ENCODE assay signal across 13 cellular contexts in the genomic region with DNA sequence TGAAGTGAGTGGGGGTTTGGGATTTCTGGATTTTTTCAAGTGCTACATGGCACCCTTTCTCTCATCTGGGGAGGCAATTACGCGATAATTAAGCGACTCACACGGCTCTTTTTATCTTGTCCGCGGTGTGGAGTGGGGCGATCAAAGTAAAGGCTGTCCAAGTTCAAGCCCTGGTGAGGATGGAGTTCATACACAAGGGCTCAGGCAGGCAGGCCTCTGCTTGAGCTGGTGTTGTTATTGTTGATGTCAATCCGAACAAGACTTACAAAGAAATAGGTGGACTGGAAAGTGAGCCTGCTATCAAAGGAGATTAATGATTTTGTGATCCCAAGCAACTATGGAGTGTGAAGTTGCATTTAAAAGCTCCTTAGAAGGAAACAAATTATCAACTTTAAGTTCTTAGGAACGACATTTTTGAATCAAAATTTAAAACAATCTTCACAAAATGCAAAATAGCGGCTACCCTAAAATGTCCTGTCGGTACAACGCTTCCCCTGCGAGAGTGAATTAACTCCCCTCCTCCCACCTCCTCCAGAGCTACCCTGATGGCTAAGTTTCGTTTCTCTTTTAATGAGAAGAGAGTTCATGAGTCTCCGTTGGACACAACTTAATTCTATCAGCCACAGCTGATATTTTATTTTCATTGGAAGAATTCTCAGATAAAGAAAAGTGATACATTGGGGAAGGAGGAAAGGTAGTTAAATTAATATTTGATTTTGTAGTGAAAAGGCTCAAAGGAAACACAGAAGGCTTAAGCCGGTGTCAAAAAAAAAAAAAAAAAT. TPM values are rescaled to one million over a fixed set of nuclear protein-coding genes. Genes with fewer than 3 reads are reported as not detected.
DNase-seq lines count a peak whose midpoint lies in the region; ATAC-seq and TF ChIP-seq lines count a peak whose summit lies in the region.
"Had no signal": no experiment of that assay in that cellular context is flagged by ENCODE, and none has a peak within 500 bp of the region (broad histone marks: within the 10 kb centered on the region; RNA-seq: fewer than 3 reads in every experiment).

No MANE protein-coding gene starts in this region.

- H3K18ac ChIP-seq in H9 (ENCODE audit: insufficient read length, low read depth, low read length) = no peak overlapping the region

- TF ChIP-seq POLR2A in prostate gland (IDR thresholded peaks at IDR 0.05) = no peak

- peaks cover 0 to 6% of the 10 kb centered on the region in 2 experiments; a peak in 2 of 5 replicates for H3K9me3 Mint-ChIP-seq in H9

- no peak overlapping the region for H4K5ac ChIP-seq in H9 (ENCODE audit: insufficient read length, low read depth, low read length)

- WGBS in H9 (ENCODE audit: extremely low coverage, insufficient read length, low lambda C conversion rate) = no CpG with 5 or more reads among the region's 16 CpGs
- whole genome bisulfite sequencing in prostate gland = 6% methylated on average over 16 of the region's 16 CpGs

- H3K27me3 Mint-ChIP-seq in H9 (ENCODE audit: low read depth) = peaks cover 99% of the 10 kb centered on the region

- TF ChIP-seq CTCF in H9 (conservative IDR thresholded peaks at IDR 0.05) (no peak), prostate gland (IDR thresholded peaks at IDR 0.05) (no peak)

- intact Hi-C loops in prostate gland (cut with DNase I) = no loop called here

- H3K14ac ChIP-seq in H9 (ENCODE audit: insufficient read depth, low read length) = no peak overlapping the region

- H2BK5ac ChIP-seq in H9 (ENCODE audit: insufficient read length, low read length) = no peak overlapping the region

- no peaks in the 10 kb centered on the region for H4K20me1 ChIP-seq in H9 (ENCODE audit: control insufficient read depth, insufficient read depth, insufficient read length)

- no peak overlapping the region for H3K9ac ChIP-seq in H9 (ENCODE audit: extremely low read depth, insufficient read length, low read length)
- peak overlapping the region; percentile 62 to 69 for H3K9ac ChIP-seq in duodenal mucosa (ENCODE audit: low read depth in 1 of 2, low read length in 2 of 2)
- H3K9ac ChIP-seq: GM23248 had no signal

- H2AK5ac ChIP-seq in H9 (ENCODE audit: insufficient read length, low read length) = no peak overlapping the region

- H3K4me3 Mint-ChIP-seq in H9 = peak overlapping the region in 1 of 2 experiments; percentile 78; a peak in 4 of 5 replicates

- no peak overlapping the region for H3K27ac Mint-ChIP-seq in H9

- no peaks in the 10 kb centered on the region for H3K9me3 ChIP-seq in H9 (ENCODE audit: control insufficient read depth, low read depth, low read length)
- H3K9me3 ChIP-seq in duodenal mucosa (ENCODE audit: control insufficient read depth in 1 of 2, low read length in 2 of 2) = no peaks in the 10 kb centered on the region
- H3K9me3 ChIP-seq in prostate gland = no peaks in the 10 kb centered on the region
- H3K9me3 ChIP-seq: testis had no signal

- H2BK120ac ChIP-seq in H9 (ENCODE audit: low read depth, low read length, poor library complexity, severe bottlenecking) = no peak overlapping the region

- no peak overlapping the region for H3K56ac ChIP-seq in H9 (ENCODE audit: insufficient read length, low read depth, low read length)

- no peak overlapping the region for H4K8ac ChIP-seq in H9 (replicated peaks; ENCODE audit: insufficient read length, low read depth, low read length)

- no peak overlapping the region for H3T11ph ChIP-seq in H9 (ENCODE audit: low read length)

- H3K4me3 ChIP-seq in duodenal mucosa (ENCODE audit: low read depth in 1 of 2, low read length in 2 of 2) (peak overlapping the region; percentile 66 to 84), prostate gland (peak overlapping the region; percentile 59 to 63)
- H3K4me3 ChIP-seq: GM23248 had no signal

- no peaks in the 10 kb centered on the region; a peak in 3 of 7 replicates for H3K36me3 Mint-ChIP-seq in H9 (ENCODE audit: insufficient read depth in 1 of 3, low read depth in 3 of 3)

- H3K27me3 ChIP-seq in H9 (ENCODE audit: insufficient read depth, low read length) = peaks cover 78% of the 10 kb centered on the region
- H3K27me3 ChIP-seq in duodenal mucosa (ENCODE audit: control insufficient read depth in 1 of 2, insufficient read depth in 2 of 2, low read length in 2 of 2) = peaks cover 33 to 42% of the 10 kb centered on the region in 2 donors
- H3K27me3 ChIP-seq in prostate gland (replicated peaks; ENCODE audit: insufficient read depth) = no peaks in the 10 kb centered on the region

- no peak overlapping the region for H2BK15ac ChIP-seq in H9 (ENCODE audit: low read depth, low read length)

- H3K79me2 ChIP-seq in H9 (ENCODE audit: insufficient read depth, low read length) = no peaks in the 10 kb centered on the region

- H3K4ac ChIP-seq in H9 (ENCODE audit: low read depth, low read length) = no peak overlapping the region

- DNase-seq in H9 = no peak
- DNase-seq in NCI-H2029 (lab: John Stamatoyannopoulos, UW) = peak; percentile 87
- no peak for DNase-seq in prostate gland (ENCODE audit: low spot score)
- no peak for DNase-seq in NCI-H2171 treated with DMSO at 0.1 percent for 48 hours (lab: John Stamatoyannopoulos, UW)
- no peak for DNase-seq in ACHN
- no peak for DNase-seq in HuH-7.5 (ENCODE audit: low spot score)
- DNase-seq: activated T-cell treated with anti-CD3 and anti-CD28 coated beads for 4 hours, GM23248, testis had no signal

- no peak overlapping the region for H4K91ac ChIP-seq in H9 (ENCODE audit: insufficient read length, low read depth, low read length)

- no peak overlapping the region for H2BK12ac ChIP-seq in H9 (ENCODE audit: insufficient read length, low read depth, low read length)

- H3K4me1 ChIP-seq in H9 (ENCODE audit: insufficient read depth, low read length) (peaks cover 3% of the 10 kb centered on the region; the same call in 1 of the 2 replicates), duodenal mucosa (ENCODE audit: control insufficient read depth in 1 of 2, insufficient read depth in 2 of 2, low read length in 2 of 2) (peaks cover 0 to 6% of the 10 kb centered on the region in 2 donors), prostate gland (replicated peaks) (peaks cover 7% of the 10 kb centered on the region)
- H3K4me1 ChIP-seq: testis had no signal

- no peak overlapping the region for H2BK20ac ChIP-seq in H9 (ENCODE audit: low read depth, low read length, poor library complexity, severe bottlenecking)

- H2AFZ ChIP-seq in H9 (ENCODE audit: low read length) = no peak overlapping the region

- no peak for ATAC-seq in GM18502 (IDR thresholded peaks at IDR 0.05; ENCODE audit: poor library complexity, unreplicated experiment)

- H3K79me1 ChIP-seq in H9 (ENCODE audit: insufficient read depth, low read depth, low read length, poor library complexity, severe bottlenecking) = no peaks in the 10 kb centered on the region

- H3K36me3 ChIP-seq in duodenal mucosa (ENCODE audit: control insufficient read depth in 1 of 2, insufficient read depth in 2 of 2, low read length in 2 of 2) (no peaks in the 10 kb centered on the region), prostate gland (no peaks in the 10 kb centered on the region)
- H3K36me3 ChIP-seq: neutrophil had no signal

- peaks cover 10% of the 10 kb centered on the region for H3K23me2 ChIP-seq in H9 (ENCODE audit: insufficient read length, low read depth, low read length, poor library complexity, severe bottlenecking)

- in situ Hi-C loops in ACHN (cut with HindIII; ENCODE audit: low pct_ligation_motif_present, low pct_unique_long_range_greater_than_20kb, low sequenced_read_pairs) = no loop called here

- H3K23ac ChIP-seq in H9 (ENCODE audit: insufficient read length, low read depth, low read length) = no peak overlapping the region

- peaks cover 31 to 56% of the 10 kb centered on the region in 2 experiments for H3K4me1 Mint-ChIP-seq in H9

- peak overlapping the region; percentile 44 for H3K4me2 ChIP-seq in H9 (ENCODE audit: insufficient read depth, insufficient read length, low read length)

- H3K27ac ChIP-seq in H9 (ENCODE audit: insufficient read length, low read depth, low read length) (no peak overlapping the region), duodenal mucosa (ENCODE audit: low read depth, low read length) (no peak overlapping the region), prostate gland (peak overlapping the region; percentile 96)
- H3K27ac ChIP-seq: GM23248, neutrophil, testis had no signal

RNA-seq across cellular contexts. Expression of gene FOXA1, which starts 5.9 kb away (rescaled TPM):
- total RNA-seq in H9 (2021) = 0.07 and 0.31 TPM in 2 replicates
- total RNA-seq in prostate gland = 100 to 1,000 TPM; 186 to 656 TPM
- total RNA-seq: GM23248, RPMI7951 had no signal

RNA-seq across cellular contexts. Expression of gene TTC6, which starts 6.3 kb away (rescaled TPM):
- total RNA-seq in H9 (2021) (0.24 and 0.33 TPM in 2 replicates), prostate gland (10 to 100 TPM; 88.2 to 89.8 TPM)
- total RNA-seq: GM23248, RPMI7951 had no signal

Comparison
In these comparisons a context has a peak if more than half of its experiments do, and no peak if none do; other contexts are left out.
1. H3K27ac ChIP-seq: peak in prostate gland (2 of 2); none in H9 (single experiment) and duodenal mucosa (single experiment).
2. RNA of gene FOXA1, which starts 5.9 kb away (total RNA-seq): 186 to 656 TPM in prostate gland; 0.07 to 0.31 TPM in H9; every median in the first group is over 100 times any median in the second.
3. RNA of gene TTC6, which starts 6.3 kb away (total RNA-seq): 88.2 to 89.8 TPM in prostate gland; 0.24 to 0.33 TPM in H9; every median in the first group is over 10 times any median in the second.